21 cellular contexts compared by ENCODE assay signal in the genomic region with DNA sequence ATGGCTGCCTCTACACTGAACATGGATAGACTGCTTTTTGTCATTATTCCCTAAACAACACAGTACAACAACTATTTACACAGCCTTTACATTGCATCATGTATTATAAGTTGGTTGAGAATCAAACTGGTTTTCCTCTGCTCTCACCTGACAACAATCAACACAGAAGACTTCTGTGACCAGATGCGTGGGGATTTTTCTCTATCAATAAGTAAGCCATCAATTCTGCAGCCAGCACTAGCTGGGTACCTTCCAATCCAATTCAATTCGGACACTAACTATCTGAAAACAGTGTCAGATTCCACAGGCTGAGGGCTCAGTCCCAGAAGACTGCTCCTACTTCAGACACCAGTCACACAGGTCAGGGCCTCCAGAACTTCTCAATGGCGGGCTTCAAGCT.
"Had no signal": no experiment of that assay in that cellular context is flagged by ENCODE, and none has a peak within 500 bp of the region (broad histone marks: within the 10 kb centered on the region; RNA-seq: fewer than 3 reads in every experiment).

No MANE protein-coding gene starts in this region.

- ATAC-seq: activated CD4-positive, CD25-positive, alpha-beta regulatory T cell treated with anti-CD3 and anti-CD28 coated beads, Interleukin-2, amount 50 U/mL, for 24 hours; gastroesophageal sphincter; heart right ventricle; left colon; mucosa of descending colon; naive thymus-derived CD4-positive, alpha-beta T cell had no signal

- H3K4me1 Mint-ChIP-seq: endodermal cell had no signal

- H3K36me3 Mint-ChIP-seq: naive thymus-derived CD4-positive, alpha-beta T cell had no signal

- H3K36me3 ChIP-seq: adrenal gland, gastroesophageal sphincter, heart right ventricle, neutrophil, tibial artery had no signal

- H3K4me3 Mint-ChIP-seq: activated naive CD4-positive, alpha-beta T cell treated with anti-CD3 and anti-CD28 coated beads for 36 hours; endodermal cell; naive thymus-derived CD4-positive, alpha-beta T cell had no signal

- H3K27ac ChIP-seq: adrenal gland, dorsolateral prefrontal cortex, gastroesophageal sphincter, heart right ventricle, neutrophil, parathyroid adenoma, tibial artery had no signal

- DNase-seq: activated CD4-positive, alpha-beta T cell treated with anti-CD3 and anti-CD28 coated beads, Interleukin-2, amount 50 U/mL, for 4 hours; activated naive CD4-positive, alpha-beta T cell treated with anti-CD3 and anti-CD28 coated beads for 36 hours; dorsolateral prefrontal cortex; endodermal cell; erythroblast; heart right ventricle; left colon; mucosa of descending colon; naive thymus-derived CD4-positive, alpha-beta T cell; retina; stimulated activated CD4-positive, alpha-beta T cell treated with anti-CD3 and anti-CD28 coated beads, Interleukin-2, amount 100 ng/mL, for 48 hours; stimulated activated naive CD4-positive, alpha-beta T cell; T-helper 1 cell; T1000; tibial artery had no signal

- H3K4me3 ChIP-seq: adrenal gland, dorsolateral prefrontal cortex, gastroesophageal sphincter, heart right ventricle, mucosa of descending colon, tibial artery had no signal

- H3K9me3 ChIP-seq: adrenal gland, gastroesophageal sphincter, heart right ventricle, mucosa of descending colon, neutrophil, tibial artery had no signal

- H3K27ac Mint-ChIP-seq: activated naive CD4-positive, alpha-beta T cell treated with anti-CD3 and anti-CD28 coated beads for 36 hours; activated T-helper 2 cell treated with anti-CD3 and anti-CD28 coated beads, Interferon-gamma antibody, Interleukin-2, Interleukin-4, amounts not matched to agents 10 μg/mL and 5 μg/mL and 100 μg/mL, durations not matched to agents 14 hours and 24 hours and 36 hours; endodermal cell; naive thymus-derived CD4-positive, alpha-beta T cell had no signal

- H3K9me3 Mint-ChIP-seq: activated naive CD4-positive, alpha-beta T cell treated with anti-CD3 and anti-CD28 coated beads for 36 hours; activated T-helper 2 cell treated with anti-CD3 and anti-CD28 coated beads, Interferon-gamma antibody, Interleukin-2, Interleukin-4, amounts not matched to agents 10 μg/mL and 5 μg/mL and 100 μg/mL, durations not matched to agents 14 hours and 24 hours and 36 hours; endodermal cell; naive thymus-derived CD4-positive, alpha-beta T cell had no signal

- H3K27me3 ChIP-seq: adrenal gland, gastroesophageal sphincter, tibial artery had no signal
